Comparison of ENCODE assay signal across 8 cellular contexts in the genomic region with DNA sequence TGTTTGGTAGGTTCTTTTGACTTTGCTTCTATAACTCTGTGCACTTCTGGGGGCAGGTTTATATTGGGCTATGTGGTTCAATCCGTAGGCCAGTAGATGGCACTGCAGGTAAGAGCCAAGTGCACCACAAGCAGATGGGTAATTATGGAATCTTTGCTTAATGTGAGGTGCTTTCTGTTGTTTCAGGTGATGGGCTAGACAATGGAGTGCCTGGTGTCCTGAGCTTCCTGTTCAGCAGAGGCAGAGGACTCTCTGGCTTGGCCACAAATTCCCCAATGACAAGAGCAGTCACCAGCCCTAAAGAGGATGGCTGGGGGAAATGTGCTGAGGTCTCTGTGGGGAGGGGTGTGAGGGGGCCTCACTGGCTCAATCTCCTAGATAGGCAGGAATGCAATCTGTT.
A peak's percentile ranks its signal among the peaks of the same experiment; 100 is the strongest.
DNase-seq lines count a peak whose midpoint lies in the region; ATAC-seq, FAIRE-seq and TF ChIP-seq lines count a peak whose summit lies in the region.

No MANE protein-coding gene starts in this region.

- no peaks in the 10 kb centered on the region for H3K36me3 Mint-ChIP-seq in progenitor cell of endocrine pancreas (ENCODE audit: insufficient read depth)

- no peak overlapping the region for H3K4me2 ChIP-seq in fibroblast of lung (ENCODE audit: extremely low read depth, insufficient read depth, low read length)

- H3K4me1 ChIP-seq in fibroblast of lung (ENCODE audit: control insufficient read depth, extremely low read depth, insufficient read depth, low read length) (no peaks in the 10 kb centered on the region), prostate gland (replicated peaks) (no peaks in the 10 kb centered on the region)

- ATAC-seq in GM18873 (IDR thresholded peaks at IDR 0.05; ENCODE audit: low FRiP score, unreplicated experiment), result peak; percentile 69
- ATAC-seq in HG03139 (IDR thresholded peaks at IDR 0.05; ENCODE audit: unreplicated experiment), result peak; percentile 78

- no peaks in the 10 kb centered on the region for H3K27me3 Mint-ChIP-seq in progenitor cell of endocrine pancreas

- no peaks in the 10 kb centered on the region for H4K20me1 ChIP-seq in fibroblast of lung (ENCODE audit: control insufficient read depth, extremely low read depth, insufficient read depth, low read length)

- H3K79me2 ChIP-seq in fibroblast of lung (ENCODE audit: control insufficient read depth, insufficient read depth, low read length), result no peaks in the 10 kb centered on the region

- DNase-seq in D721Med (ENCODE audit: insufficient read length, low spot score) (peak; percentile 21), NCI-H82 (lab: John Stamatoyannopoulos, UW) (peak; percentile 73), fibroblast of lung (ENCODE audit: low read depth in 2 of 2) (peak in 1 of 2 donors; percentile 24), progenitor cell of endocrine pancreas (ENCODE audit: low spot score, unreplicated experiment) (no peak), prostate gland (ENCODE audit: low spot score) (no peak), GM19239 (ENCODE audit: insufficient read length, low spot score) (no peak)

- no peak overlapping the region for H3K27ac Mint-ChIP-seq in progenitor cell of endocrine pancreas

- no peaks in the 10 kb centered on the region for H3K36me3 ChIP-seq in fibroblast of lung (ENCODE audit: control insufficient read depth, insufficient read depth, low read length)
- no peaks in the 10 kb centered on the region for H3K36me3 ChIP-seq in prostate gland

- no peaks in the 10 kb centered on the region for H3K9me3 ChIP-seq in fibroblast of lung (ENCODE audit: control insufficient read depth, insufficient read depth, low read depth, low read length)
- no peaks in the 10 kb centered on the region for H3K9me3 ChIP-seq in prostate gland

- FAIRE-seq in D721Med (lab: Jason Lieb, UNC) (peak; percentile 68), GM19239 (lab: Jason Lieb, UNC) (no peak)

- no peak overlapping the region for H3K27ac ChIP-seq in fibroblast of lung (ENCODE audit: insufficient read depth, low read length)
- H3K27ac ChIP-seq in prostate gland, result no peak overlapping the region

- no peak overlapping the region for H3K9ac ChIP-seq in fibroblast of lung (ENCODE audit: insufficient read depth, low read length)

- H3K4me3 Mint-ChIP-seq in progenitor cell of endocrine pancreas (ENCODE audit: low read depth), result no peak overlapping the region

- H3K9me3 Mint-ChIP-seq in progenitor cell of endocrine pancreas (ENCODE audit: low read depth), result peaks cover 7% of the 10 kb centered on the region

- H3K4me1 Mint-ChIP-seq in progenitor cell of endocrine pancreas (ENCODE audit: low read depth), result peaks cover 5% of the 10 kb centered on the region

- no peak overlapping the region for H2AFZ ChIP-seq in fibroblast of lung (ENCODE audit: low read length)

- no peaks in the 10 kb centered on the region for H3K27me3 ChIP-seq in fibroblast of lung (ENCODE audit: control insufficient read depth, insufficient read depth, low read length)
- H3K27me3 ChIP-seq in prostate gland (replicated peaks; ENCODE audit: insufficient read depth), result no peaks in the 10 kb centered on the region

- TF ChIP-seq POLR2A in prostate gland (IDR thresholded peaks at IDR 0.05), result no peak

- H3K4me3 ChIP-seq in fibroblast of lung (replicated peaks in 1 of 4; ENCODE audit: control extremely low read depth in 1 of 4, insufficient read depth in 1 of 4, low read depth in 3 of 4, low read length in 4 of 4), result no peak overlapping the region
- H3K4me3 ChIP-seq in prostate gland, result no peak overlapping the region

- intact Hi-C loops in prostate gland (cut with DNase I), result loop anchor here (5.0 kb wide), 1 partner anchor 1594 kb away; no protein-coding TSS in a partner anchor

- WGBS in prostate gland, result 0% methylated on average over 1 of the region's 1 CpG

- TF ChIP-seq CTCF in D721Med (IDR thresholded peaks at IDR 0.05; ENCODE audit: insufficient read depth, missing control alignments), result peak; percentile 94
- peak; percentile 13 to 22 for TF ChIP-seq CTCF in fibroblast of lung (conservative IDR thresholded peaks at IDR 0.05 in 1 of 2, IDR thresholded peaks at IDR 0.05 in 1 of 2; ENCODE audit: low read depth in 1 of 2, low read length in 2 of 2)
- peak; percentile 83 for TF ChIP-seq CTCF in progenitor cell of endocrine pancreas (IDR thresholded peaks at IDR 0.05; ENCODE audit: unreplicated experiment)
- peak in 2 of 4 experiments; percentile 53 to 55 for TF ChIP-seq CTCF in prostate gland (IDR thresholded peaks at IDR 0.05)

Comparison
In these comparisons a context has a peak if more than half of its experiments do, and no peak if none do; other contexts are left out.
1. DNase-seq: peak in D721Med (single experiment) and NCI-H82 (single experiment); none in progenitor cell of endocrine pancreas (single experiment), prostate gland (single experiment) and GM19239 (single experiment).